ENCODE assay signal across 28 cellular contexts in genomic region chr10:190216-190615, GRCh38.
"Had no signal": no experiment of that assay in that cellular context is flagged by ENCODE, and none has a peak within 500 bp of the region (broad histone marks: within the 10 kb centered on the region; RNA-seq: fewer than 3 reads in every experiment).

No MANE protein-coding gene starts in this region.

- H3K4me3 ChIP-seq: coronary artery, dorsolateral prefrontal cortex had no signal

- H3K27ac Mint-ChIP-seq: activated CD4-positive, alpha-beta memory T cell treated with anti-CD3 and anti-CD28 coated beads, Interleukin-2, amount 10 ng/mL, durations not matched to agents 7 days and 5 days; activated CD4-positive, alpha-beta T cell treated with anti-CD3 and anti-CD28 coated beads, Interleukin-2, amount 10 ng/mL, durations not matched to agents 7 days and 5 days; activated naive CD8-positive, alpha-beta T cell; activated T-cell treated with anti-CD3 and anti-CD28 coated beads, Interleukin-2, amount 50 U/mL, for 24 hours; activated T-cell treated with anti-CD3 and anti-CD28 coated beads, Interleukin-2, amount 50 U/mL, for 72 hours; dendritic cell treated with granulocyte-macrophage colony-stimulating factor and Interleukin-4, amounts not matched to agents 40 ng/mL and 50 ng/mL, for 4 days; T-cell; T-helper 17 cell; T-helper 2 cell treated with Interferon-gamma antibody and Interleukin-4, amounts not matched to agents 5 μg/mL and 100 μg/mL, for 36 hours had no signal

- ATAC-seq: activated T-cell treated with anti-CD3 and anti-CD28 coated beads, Interleukin-2, amount 50 U/mL, for 72 hours; esophagus mucosa; T-cell; T-helper 17 cell had no signal

- H3K9me3 Mint-ChIP-seq: activated CD4-positive, alpha-beta memory T cell treated with anti-CD3 and anti-CD28 coated beads, Interleukin-2, amount 10 ng/mL, durations not matched to agents 7 days and 5 days; activated T-cell treated with anti-CD3 and anti-CD28 coated beads, Interleukin-2, amount 50 U/mL, for 24 hours; activated T-cell treated with anti-CD3 and anti-CD28 coated beads, Interleukin-2, amount 50 U/mL, for 72 hours; central memory CD8-positive, alpha-beta T cell; dendritic cell treated with granulocyte-macrophage colony-stimulating factor and Interleukin-4, amounts not matched to agents 40 ng/mL and 50 ng/mL, for 4 days; T-cell had no signal

- H3K27me3 Mint-ChIP-seq: activated CD4-positive, alpha-beta memory T cell treated with anti-CD3 and anti-CD28 coated beads, Interleukin-2, amount 10 ng/mL, durations not matched to agents 7 days and 5 days; activated CD4-positive, alpha-beta T cell treated with anti-CD3 and anti-CD28 coated beads, Interleukin-2, amount 10 ng/mL, durations not matched to agents 7 days and 5 days; activated naive CD8-positive, alpha-beta T cell; activated T-cell treated with anti-CD3 and anti-CD28 coated beads, Interleukin-2, amount 50 U/mL, for 24 hours; central memory CD8-positive, alpha-beta T cell; dendritic cell treated with granulocyte-macrophage colony-stimulating factor and Interleukin-4, amounts not matched to agents 40 ng/mL and 50 ng/mL, for 4 days; T-cell; T-helper 17 cell had no signal

- DNase-seq: activated CD4-positive, alpha-beta memory T cell treated with anti-CD3 and anti-CD28 coated beads, Interleukin-2, amount 10 ng/mL, durations not matched to agents 7 days and 5 days; activated CD4-positive, alpha-beta T cell treated with anti-CD3 and anti-CD28 coated beads for 1 hour; activated CD4-positive, alpha-beta T cell treated with anti-CD3 and anti-CD28 coated beads for 4 hours; activated CD4-positive, alpha-beta T cell treated with anti-CD3 and anti-CD28 coated beads, Interleukin-2, amount 10 ng/mL, durations not matched to agents 7 days and 5 days; activated CD4-positive, alpha-beta T cell treated with anti-CD3 and anti-CD28 coated beads, Interleukin-2, amount 50 U/mL, for 4 hours; activated CD8-positive, alpha-beta memory T cell treated with anti-CD3 and anti-CD28 coated beads, Interleukin-2, amount 50 U/mL, for 48 hours; activated effector memory CD4-positive, alpha-beta T cell treated with Interleukin-2 at 50 U/mL for 16 hours; activated gamma-delta T cell treated with Interleukin-2 at 50 U/mL for 16 hours; activated naive CD4-positive, alpha-beta T cell treated with anti-CD3 and anti-CD28 coated beads, Interleukin-2, amount 50 U/mL, for 16 hours; activated naive CD4-positive, alpha-beta T cell treated with Interleukin-2 at 50 U/mL for 16 hours; activated T-cell treated with anti-CD3 and anti-CD28 coated beads for 4 hours; activated T-cell treated with anti-CD3 and anti-CD28 coated beads, Interleukin-2, amount 50 U/mL, for 24 hours; activated T-cell treated with anti-CD3 and anti-CD28 coated beads, Interleukin-2, amount 50 U/mL, for 72 hours; amniotic stem cell; anterior cingulate cortex; brain microvascular endothelial cell; dorsolateral prefrontal cortex; foreskin fibroblast; head of caudate nucleus; T-cell; T-helper 17 cell; T1000 had no signal

- H3K27me3 ChIP-seq: brain microvascular endothelial cell, dorsolateral prefrontal cortex had no signal

- H3K4me3 Mint-ChIP-seq: activated CD4-positive, alpha-beta memory T cell treated with anti-CD3 and anti-CD28 coated beads, Interleukin-2, amount 10 ng/mL, durations not matched to agents 7 days and 5 days; activated CD4-positive, alpha-beta T cell treated with anti-CD3 and anti-CD28 coated beads, Interleukin-2, amount 10 ng/mL, durations not matched to agents 7 days and 5 days; activated naive CD8-positive, alpha-beta T cell; activated T-cell treated with anti-CD3 and anti-CD28 coated beads, Interleukin-2, amount 50 U/mL, for 24 hours; activated T-cell treated with anti-CD3 and anti-CD28 coated beads, Interleukin-2, amount 50 U/mL, for 72 hours; central memory CD8-positive, alpha-beta T cell; dendritic cell treated with granulocyte-macrophage colony-stimulating factor and Interleukin-4, amounts not matched to agents 40 ng/mL and 50 ng/mL, for 4 days; T-cell; T-helper 2 cell treated with Interferon-gamma antibody and Interleukin-4, amounts not matched to agents 5 μg/mL and 100 μg/mL, for 36 hours had no signal

- H3K36me3 ChIP-seq: brain microvascular endothelial cell had no signal

- H3K27ac ChIP-seq: brain microvascular endothelial cell, coronary artery, dorsolateral prefrontal cortex had no signal
